19 cellular contexts compared by ENCODE assay signal in the genomic region with DNA sequence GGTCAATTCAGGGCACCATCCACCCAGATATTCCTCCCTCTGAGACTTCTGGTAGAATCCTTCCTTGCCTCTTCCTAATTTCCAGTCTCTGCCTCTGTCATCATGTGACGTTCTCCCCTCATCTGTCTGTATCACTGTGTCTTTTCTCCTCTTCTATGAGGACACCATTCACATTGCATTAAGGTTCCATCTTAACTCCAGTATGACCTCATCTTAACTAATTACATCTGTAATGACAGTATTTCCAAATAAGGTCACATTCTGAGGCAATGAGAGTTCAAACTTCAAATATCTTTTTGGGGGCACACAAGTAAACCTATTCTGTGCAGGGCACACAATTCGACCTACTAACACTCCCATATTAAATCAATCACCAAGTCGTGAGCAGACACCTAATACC.
"Had no signal": no experiment of that assay in that cellular context is flagged by ENCODE, and none has a peak within 500 bp of the region (broad histone marks: within the 10 kb centered on the region; RNA-seq: fewer than 3 reads in every experiment).

No MANE protein-coding gene starts in this region.

- H3K4me1 ChIP-seq: foreskin keratinocyte, lower lobe of right lung had no signal

- FAIRE-seq: colon, endothelial cell of umbilical vein, kidney, urothelium cell line had no signal

- H3K36me3 Mint-ChIP-seq: natural killer cell treated with Interleukin-12 subunit alpha and Interleukin-12 subunit beta and Interleukin-15 and Interleukin-18, amount 100 ng/mL, for 72 hours; type B pancreatic cell had no signal

- H3K4me2 ChIP-seq: smooth muscle cell had no signal

- H3K9me3 ChIP-seq: left ventricle myocardium inferior, lower lobe of right lung had no signal

- H3K4me3 ChIP-seq: left ventricle myocardium inferior, lower lobe of right lung, smooth muscle cell had no signal

- H3K9me3 Mint-ChIP-seq: type B pancreatic cell had no signal

- H3K27ac Mint-ChIP-seq: dendritic cell treated with granulocyte-macrophage colony-stimulating factor and Interleukin-4, amounts not matched to agents 40 ng/mL and 50 ng/mL, for 4 days; memory B cell; natural killer cell treated with Interleukin-12 subunit alpha and Interleukin-12 subunit beta and Interleukin-15 and Interleukin-18, amount 100 ng/mL, for 72 hours; type B pancreatic cell had no signal

- H3K27me3 Mint-ChIP-seq: dendritic cell treated with granulocyte-macrophage colony-stimulating factor and Interleukin-4, amounts not matched to agents 40 ng/mL and 50 ng/mL, for 4 days; memory B cell; natural killer cell treated with Interleukin-12 subunit alpha and Interleukin-12 subunit beta and Interleukin-15 and Interleukin-18, amount 100 ng/mL, for 72 hours; type B pancreatic cell had no signal

- H3K27me3 ChIP-seq: foreskin keratinocyte had no signal

- H3K27ac ChIP-seq: foreskin keratinocyte, left ventricle myocardium inferior, lower lobe of right lung had no signal

- DNase-seq: erythroblast; kidney; left cardiac atrium; left ventricle myocardium inferior; lower lobe of right lung; midbrain; posterior cingulate gyrus; right cardiac atrium; stimulated activated CD4-positive, alpha-beta T cell treated with anti-CD3 and anti-CD28 coated beads, Interleukin-2, amount 100 ng/mL, for 48 hours; stimulated activated naive CD4-positive, alpha-beta T cell treated with Interleukin-2 at 50 U/mL for 16 hours had no signal

- H3K36me3 ChIP-seq: left ventricle myocardium inferior, lower lobe of right lung had no signal

- ATAC-seq: foreskin keratinocyte; left cardiac atrium; lower lobe of right lung; natural killer cell treated with Interleukin-12 subunit alpha and Interleukin-12 subunit beta and Interleukin-15 and Interleukin-18, amount 100 ng/mL, for 72 hours; right cardiac atrium had no signal

- H3K4me3 Mint-ChIP-seq: dendritic cell treated with granulocyte-macrophage colony-stimulating factor and Interleukin-4, amounts not matched to agents 40 ng/mL and 50 ng/mL, for 4 days; memory B cell; natural killer cell treated with Interleukin-12 subunit alpha and Interleukin-12 subunit beta and Interleukin-15 and Interleukin-18, amount 100 ng/mL, for 72 hours had no signal
